9 cellular contexts compared by ENCODE assay signal in the genomic region with DNA sequence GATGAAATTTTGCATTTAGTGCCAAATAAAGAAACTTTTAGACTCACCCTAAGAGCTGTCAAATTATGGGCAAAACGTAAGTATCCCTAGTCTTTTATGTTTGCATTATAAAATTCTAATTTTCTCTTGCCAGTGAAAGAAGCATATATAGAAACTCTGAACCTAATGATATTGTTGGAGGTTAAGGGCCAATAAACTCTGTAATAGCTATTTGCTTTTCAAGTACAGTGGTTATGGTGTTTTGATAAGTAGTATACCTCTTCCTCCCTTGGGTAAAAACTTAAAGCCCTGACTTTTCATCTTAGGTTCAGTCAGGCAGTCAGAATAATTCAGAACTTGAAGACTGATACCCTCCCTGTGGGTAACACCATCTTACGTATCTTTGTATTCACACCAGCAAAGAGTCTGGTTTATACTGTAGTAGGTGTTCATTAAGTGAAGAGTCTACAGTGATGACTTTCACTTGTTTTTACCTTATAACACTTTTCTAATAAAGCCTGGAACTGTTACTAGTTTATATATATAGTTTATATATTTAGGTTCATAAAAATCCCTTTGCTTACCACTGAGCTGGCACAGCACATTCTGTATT.
"Had no signal": no experiment of that assay in that cellular context is flagged by ENCODE, and none has a peak within 500 bp of the region (broad histone marks: within the 10 kb centered on the region; RNA-seq: fewer than 3 reads in every experiment).

No MANE protein-coding gene starts in this region.

- H3K4me3 Mint-ChIP-seq: GM23338, H9 had no signal

- H3K9me3 Mint-ChIP-seq: GM23338, H9 had no signal

- ATAC-seq: GM23338, K562 had no signal

- H3K4me3 ChIP-seq: GM23338, K562 had no signal

- FAIRE-seq: H1, H54, K562 had no signal

- H3K27ac ChIP-seq: HL-60 had no signal

- DNase-seq: H9, HCEC 1CT, IMR-90, KG1 had no signal

- H3K27ac Mint-ChIP-seq: GM23338, H9 had no signal

- H3K4me1 Mint-ChIP-seq: GM23338, H9 had no signal
